In genomic region chr15:40850576-40851112, GRCh38 we compare ENCODE assay signal across 20 cellular contexts. TPM values are rescaled to one million over a fixed set of nuclear protein-coding genes. Genes with fewer than 3 reads are reported as not detected.
A peak's percentile ranks its signal among the peaks of the same experiment; 100 is the strongest.
DNase-seq lines count a peak whose midpoint lies in the region; ATAC-seq, FAIRE-seq and TF ChIP-seq lines count a peak whose summit lies in the region.
"Had no signal": no experiment of that assay in that cellular context is flagged by ENCODE, and none has a peak within 500 bp of the region (broad histone marks: within the 10 kb centered on the region; RNA-seq: fewer than 3 reads in every experiment).

No MANE protein-coding gene starts in this region.

- 92 to 94% methylated on average over 7 to 8 of the region's 8 CpGs for WGBS in endodermal cell (ENCODE audit: insufficient coverage in 1 of 2, insufficient read length in 1 of 2), 2 experiments
- no CpG with 5 or more reads among the region's 8 CpGs for WGBS in neuronal stem cell (ENCODE audit: extremely low coverage in 2 of 2, insufficient read length in 2 of 2, insufficient replicate concordance in 1 of 2), 2 donors
- 89% methylated on average over 8 of the region's 8 CpGs for WGBS in aorta, 2 donors
- 83 to 86% methylated on average over 8 of the region's 8 CpGs for WGBS in heart right ventricle, 2 donors

- H3K36me3 Mint-ChIP-seq in endodermal cell (ENCODE audit: low read depth): peaks cover 55% of the 10 kb centered on the region

- H3K4ac ChIP-seq in neuronal stem cell (ENCODE audit: low read length): no peak overlapping the region

- H4K91ac ChIP-seq in neuronal stem cell (ENCODE audit: low read depth, low read length, poor library complexity): no peak overlapping the region

- no peak overlapping the region for H2AK5ac ChIP-seq in neuronal stem cell (ENCODE audit: low read depth, low read length)

- H2AFZ ChIP-seq in neuronal stem cell (ENCODE audit: low read length): no peak overlapping the region
- H2AFZ ChIP-seq: PC-9 had no signal

- H2BK12ac ChIP-seq in neuronal stem cell (ENCODE audit: low read length): no peak overlapping the region

- intact Hi-C loops in aorta (cut with DNase I): loop anchor here (10.0 kb wide), 1 partner anchor 334 kb away; no protein-coding TSS in a partner anchor
- intact Hi-C loops in heart right ventricle (cut with DNase I): loop anchor here in 2 of 10 donors (10.0 kb wide), 1 partner anchor 334 kb away; no protein-coding TSS in a partner anchor

- peaks cover 19% of the 10 kb centered on the region for H3K36me3 ChIP-seq in endodermal cell (ENCODE audit: control insufficient read depth, insufficient read depth, low read length)
- no peaks in the 10 kb centered on the region for H3K36me3 ChIP-seq in neuronal stem cell (replicated peaks in 1 of 2; ENCODE audit: control insufficient read depth in 2 of 2, insufficient read depth in 2 of 2, low read length in 2 of 2)
- H3K36me3 ChIP-seq in aorta (ENCODE audit: control insufficient read depth in 1 of 2, insufficient read depth in 2 of 2, low read length in 1 of 2): no peaks in the 10 kb centered on the region
- no peaks in the 10 kb centered on the region for H3K36me3 ChIP-seq in heart right ventricle

- TF ChIP-seq CTCF in endodermal cell (conservative IDR thresholded peaks at IDR 0.05) (no peak), heart right ventricle (IDR thresholded peaks at IDR 0.05) (no peak)

- DNase-seq in NCI-H524 (lab: John Stamatoyannopoulos, UW) (peak; percentile 54 to 72), NCI-H524 treated with DMSO at 0.1 percent for 48 hours (lab: John Stamatoyannopoulos, UW) (no peak), endodermal cell (no peak), neuronal stem cell (ENCODE audit: low spot score) (no peak), aorta (peak; percentile 14 to 42), frontal cortex (ENCODE audit: low spot score in 2 of 2) (no peak), heart right ventricle (no peak)
- DNase-seq in stimulated activated CD4-positive, alpha-beta T cell treated with anti-CD3 and anti-CD28 coated beads, Interleukin-12 subunit alpha, Interleukin-12 subunit beta, amount 100 ng/mL, for 4 hours: no peak
- DNase-seq: 8988T; CD4-positive, alpha-beta T cell; H7; HFFc6; KG1; NCI-H187; NCI-H2107; NCI-H510A; PC-9 had no signal

- no peak for ATAC-seq in aorta (ENCODE audit: low FRiP score)
- no peak for ATAC-seq in heart right ventricle

- no peaks in the 10 kb centered on the region for H3K27me3 Mint-ChIP-seq in endodermal cell (ENCODE audit: insufficient read depth)
- H3K27me3 Mint-ChIP-seq: CD4-positive, alpha-beta T cell had no signal

- H3K9me3 ChIP-seq in endodermal cell (ENCODE audit: control insufficient read depth, low read length): no peaks in the 10 kb centered on the region
- no peaks in the 10 kb centered on the region for H3K9me3 ChIP-seq in neuronal stem cell (replicated peaks in 1 of 2; ENCODE audit: control insufficient read depth in 2 of 2, insufficient read depth in 1 of 2, low read depth in 1 of 2, low read length in 2 of 2)
- no peaks in the 10 kb centered on the region for H3K9me3 ChIP-seq in aorta (ENCODE audit: control insufficient read depth, low read length)
- H3K9me3 ChIP-seq in heart right ventricle: no peaks in the 10 kb centered on the region

- H3K4me3 Mint-ChIP-seq in endodermal cell: no peak overlapping the region
- H3K4me3 Mint-ChIP-seq: CD4-positive, alpha-beta T cell; HFFc6 had no signal

- peaks cover 23% of the 10 kb centered on the region for H3K4me1 Mint-ChIP-seq in endodermal cell

- peak overlapping the region; percentile 53 for H3K27ac Mint-ChIP-seq in endodermal cell
- H3K27ac Mint-ChIP-seq: CD4-positive, alpha-beta T cell; HFFc6 had no signal

- no peak overlapping the region for H3K18ac ChIP-seq in neuronal stem cell (ENCODE audit: low read length)

- H2BK120ac ChIP-seq in neuronal stem cell (ENCODE audit: low read depth, low read length): no peak overlapping the region

- peaks cover 5% of the 10 kb centered on the region for H3K4me1 ChIP-seq in endodermal cell (ENCODE audit: control insufficient read depth, insufficient read depth, low read length)
- H3K4me1 ChIP-seq in neuronal stem cell (ENCODE audit: control insufficient read depth in 2 of 2, insufficient read depth in 1 of 2, low read depth in 1 of 2, low read length in 2 of 2): peaks cover 8 to 9% of the 10 kb centered on the region in 2 donors
- H3K4me1 ChIP-seq in aorta (ENCODE audit: control insufficient read depth in 1 of 2, insufficient read depth in 2 of 2, low read length in 2 of 2): no peaks in the 10 kb centered on the region
- H3K4me1 ChIP-seq in heart right ventricle: peaks cover 0 to 23% (median 0%) of the 10 kb centered on the region in 9 donors

- H3K9ac ChIP-seq in endodermal cell (ENCODE audit: extremely low read depth, low read length, poor library complexity, severe bottlenecking) (no peak overlapping the region), neuronal stem cell (ENCODE audit: low read depth, low read length, poor library complexity) (no peak overlapping the region)

- H3K27ac ChIP-seq in endodermal cell (ENCODE audit: low read depth, low read length) (no peak overlapping the region), neuronal stem cell (replicated peaks; ENCODE audit: low read length) (no peak overlapping the region), aorta (ENCODE audit: low read depth in 1 of 2, low read length in 2 of 2) (no peak overlapping the region), heart right ventricle (no peak overlapping the region)
- H3K27ac ChIP-seq: PC-9 had no signal

- H4K8ac ChIP-seq in neuronal stem cell (ENCODE audit: low read depth, low read length): no peak overlapping the region

- peak overlapping the region; percentile 17 for H3K14ac ChIP-seq in neuronal stem cell (ENCODE audit: low read length)

- H3K4me3 ChIP-seq in endodermal cell (ENCODE audit: low read length) (no peak overlapping the region), neuronal stem cell (ENCODE audit: low read length in 2 of 2) (no peak overlapping the region), aorta (ENCODE audit: low read length in 2 of 2) (no peak overlapping the region), heart right ventricle (no peak overlapping the region)
- H3K4me3 ChIP-seq: PC-9 had no signal

- H3K27me3 ChIP-seq in endodermal cell (ENCODE audit: control insufficient read depth, insufficient read depth, low read length, poor library complexity, severe bottlenecking) (no peaks in the 10 kb centered on the region), neuronal stem cell (ENCODE audit: control insufficient read depth in 3 of 3, insufficient read depth in 3 of 3, low read depth in 1 of 3, low read length in 3 of 3) (peaks cover 0 to 47% (median 6%) of the 10 kb centered on the region in 3 experiments), aorta (ENCODE audit: control insufficient read depth in 1 of 2, insufficient read depth in 2 of 2, low read length in 1 of 2) (no peaks in the 10 kb centered on the region), heart right ventricle (peaks cover 0 to 18% (median 10%) of the 10 kb centered on the region in 7 donors)

- no peak overlapping the region for H3K4me2 ChIP-seq in neuronal stem cell (ENCODE audit: insufficient read depth, low read length, poor library complexity, severe bottlenecking)
- H3K4me2 ChIP-seq: PC-9 had no signal

- H3K23ac ChIP-seq in neuronal stem cell (ENCODE audit: low read depth, low read length, poor library complexity): no peak overlapping the region

- H3K9me3 Mint-ChIP-seq in endodermal cell: no peaks in the 10 kb centered on the region
- H3K9me3 Mint-ChIP-seq: CD4-positive, alpha-beta T cell; HFFc6 had no signal

- no peak overlapping the region for H2BK15ac ChIP-seq in neuronal stem cell (ENCODE audit: low read length)

- no peaks in the 10 kb centered on the region for H3K79me1 ChIP-seq in neuronal stem cell (ENCODE audit: low read depth, low read length)

- no peak for FAIRE-seq in frontal cortex (lab: Jason Lieb, UNC)
- FAIRE-seq: GM12891 had no signal

- no peak overlapping the region for H2BK5ac ChIP-seq in neuronal stem cell (ENCODE audit: low read length)

RNA-seq across cellular contexts. Expression of gene SPINT1, which starts 6.8 kb away (rescaled TPM):
- total RNA-seq in endodermal cell (100 to 1,000 TPM; 129 to 141 TPM), aorta (1 to 10 TPM; 2.4 to 3.9 TPM), frontal cortex (1.6 TPM), heart right ventricle (1 to 10 TPM in 2 of 10 donors, under 1 TPM in 7, not detected in 1; 0.17 to 1.9 (median 0.47) TPM)
- 20.7 TPM for polyA plus RNA-seq in endodermal cell (2013, experiment 1 of 2)
- 13.5 TPM for polyA plus RNA-seq in endodermal cell (2013, experiment 2 of 2)
- polyA plus RNA-seq in neuronal stem cell (2013, experiment 1 of 2): 3.1 TPM
- 3.1 TPM for polyA plus RNA-seq in neuronal stem cell (2013, experiment 2 of 2)
- polyA plus RNA-seq in aorta (10 to 100 TPM in 1 of 2 donors, 1 to 10 TPM in 1; 1.9 to 15.5 TPM), heart right ventricle (under 1 TPM; 0.22 to 0.43 TPM)

RNA-seq across cellular contexts. Expression of gene PPP1R14D, which starts 22.1 kb away (rescaled TPM):
- total RNA-seq in endodermal cell (not detected), aorta (not detected), frontal cortex (not detected), heart right ventricle (not detected)
- polyA plus RNA-seq in endodermal cell (2013, experiment 1 of 2): not detected
- polyA plus RNA-seq in endodermal cell (2013, experiment 2 of 2): not detected
- not detected for polyA plus RNA-seq in neuronal stem cell (2013, experiment 1 of 2)
- polyA plus RNA-seq in neuronal stem cell (2013, experiment 2 of 2): 0.07 TPM
- polyA plus RNA-seq in aorta (10 to 100 TPM in 1 of 2 donors, not detected in 1; 22.3 TPM), heart right ventricle (not detected)
- total RNA-seq: CD4-positive, alpha-beta T cell; H7; HFFc6 had no signal
- polyA plus RNA-seq: AG04450, BJ had no signal

RNA-seq across cellular contexts. Expression of gene RHOV, which starts 23.4 kb away (rescaled TPM):
- total RNA-seq in endodermal cell: 1 to 10 TPM; 1.8 to 2.8 TPM
- polyA plus RNA-seq in endodermal cell (2013, experiment 1 of 2): 0.39 TPM
- polyA plus RNA-seq in endodermal cell (2013, experiment 2 of 2): 0.50 TPM
- polyA plus RNA-seq in neuronal stem cell (2013, experiment 1 of 2): 0.38 TPM
- polyA plus RNA-seq in neuronal stem cell (2013, experiment 2 of 2): 0.37 TPM
- total RNA-seq in aorta: under 1 TPM; 0.19 to 0.30 TPM
- polyA plus RNA-seq in aorta: under 1 TPM in 1 of 2 donors, not detected in 1; 0.15 TPM
- 9.4 TPM for total RNA-seq in frontal cortex
- not detected for total RNA-seq in heart right ventricle
- polyA plus RNA-seq in heart right ventricle: under 1 TPM in 1 of 2 donors, not detected in 1; 0.03 TPM

RNA-seq across cellular contexts. Expression of gene DNAJC17, which starts 43.4 kb away (rescaled TPM):
- total RNA-seq in endodermal cell (10 to 100 TPM; 34.0 to 41.0 TPM), aorta (10 to 100 TPM; 29.4 to 34.7 TPM), frontal cortex (15.5 TPM), heart right ventricle (10 to 100 TPM in 9 of 10 donors, 1 to 10 TPM in 1; 9.9 to 17.7 (median 14.7) TPM)
- polyA plus RNA-seq in endodermal cell (2013, experiment 1 of 2): 49.7 TPM
- 41.3 TPM for polyA plus RNA-seq in endodermal cell (2013, experiment 2 of 2)
- 41.3 TPM for polyA plus RNA-seq in neuronal stem cell (2013, experiment 1 of 2)
- polyA plus RNA-seq in neuronal stem cell (2013, experiment 2 of 2): 37.8 TPM
- polyA plus RNA-seq in aorta (10 to 100 TPM; 20.5 to 75.9 TPM), heart right ventricle (10 to 100 TPM; 34.5 to 62.1 TPM)

RNA-seq across cellular contexts. Expression of gene VPS18, which starts 43.6 kb away (rescaled TPM):
- total RNA-seq in endodermal cell (10 to 100 TPM; 26.6 to 29.0 TPM), aorta (10 to 100 TPM; 18.6 to 22.5 TPM), frontal cortex (29.8 TPM), heart right ventricle (10 to 100 TPM; 16.0 to 25.0 (median 21.5) TPM)
- polyA plus RNA-seq in endodermal cell (2013, experiment 1 of 2): 14.6 TPM
- 13.9 TPM for polyA plus RNA-seq in endodermal cell (2013, experiment 2 of 2)
- polyA plus RNA-seq in neuronal stem cell (2013, experiment 1 of 2): 6.1 TPM
- polyA plus RNA-seq in neuronal stem cell (2013, experiment 2 of 2): 6.0 TPM
- polyA plus RNA-seq in aorta (10 to 100 TPM in 1 of 2 donors, 1 to 10 TPM in 1; 5.5 to 10.3 TPM), heart right ventricle (10 to 100 TPM; 10.5 to 12.2 TPM)

Comparison
In these comparisons a context has a peak if more than half of its experiments do, and no peak if none do; other contexts are left out.
1. DNase-seq: peak in NCI-H524 (2 of 2) and aorta (2 of 2); none in NCI-H524 treated with DMSO at 0.1 percent for 48 hours (single experiment), endodermal cell (single experiment), neuronal stem cell (single experiment), frontal cortex (0 of 2), heart right ventricle (0 of 2) and stimulated activated CD4-positive, alpha-beta T cell treated with anti-CD3 and anti-CD28 coated beads, Interleukin-12 subunit alpha, Interleukin-12 subunit beta, amount 100 ng/mL, for 4 hours (single experiment).
2. RNA of gene SPINT1, which starts 6.8 kb away (total RNA-seq): 129 to 141 TPM in endodermal cell; 2.4 to 3.9 TPM in aorta, 1.6 TPM in frontal cortex (single experiment) and 0.17 to 1.9 TPM in heart right ventricle; every median in the first group is over 10 times any median in the second.